Comparison of ENCODE assay signal across 18 cellular contexts in genomic region chr2:62314291-62314690, GRCh38.
DNase-seq lines count a peak whose midpoint lies in the region; ATAC-seq and TF ChIP-seq lines count a peak whose summit lies in the region.
"Had no signal": no experiment of that assay in that cellular context is flagged by ENCODE, and none has a peak within 500 bp of the region (broad histone marks: within the 10 kb centered on the region; RNA-seq: fewer than 3 reads in every experiment).

No MANE protein-coding gene starts in this region.

- TF ChIP-seq CTCF in ascending aorta (IDR thresholded peaks at IDR 0.05), result no peak

- H3K9me3 ChIP-seq in ascending aorta, result no peaks in the 10 kb centered on the region

- peaks cover 52% of the 10 kb centered on the region for H3K4me1 Mint-ChIP-seq in activated CD8-positive, alpha-beta memory T cell treated with anti-CD3 and anti-CD28 coated beads, Interleukin-2, amount 10 ng/mL, durations not matched to agents 7 days and 5 days
- H3K4me1 Mint-ChIP-seq in activated naive CD8-positive, alpha-beta T cell (ENCODE audit: low read depth), result peaks cover 53% of the 10 kb centered on the region
- peaks cover 31 to 36% of the 10 kb centered on the region in 2 donors for H3K4me1 Mint-ChIP-seq in natural killer cell treated with Interleukin-12 subunit alpha and Interleukin-12 subunit beta and Interleukin-15 and Interleukin-18, amount 100 ng/mL, for 72 hours (ENCODE audit: low read depth in 2 of 2)

- H3K4me3 Mint-ChIP-seq in activated CD8-positive, alpha-beta memory T cell treated with anti-CD3 and anti-CD28 coated beads, Interleukin-2, amount 10 ng/mL, durations not matched to agents 7 days and 5 days, result peak overlapping the region; percentile 59
- peak overlapping the region; percentile 67 for H3K4me3 Mint-ChIP-seq in activated naive CD8-positive, alpha-beta T cell
- peak overlapping the region; percentile 45 for H3K4me3 Mint-ChIP-seq in natural killer cell treated with Interleukin-12 subunit alpha and Interleukin-12 subunit beta and Interleukin-15 and Interleukin-18, amount 100 ng/mL, for 72 hours
- H3K4me3 Mint-ChIP-seq: brain, mesothelial cell of epicardium had no signal

- H3K27ac ChIP-seq in ascending aorta, result no peak overlapping the region
- H3K27ac ChIP-seq: epithelial cell of prostate, RWPE1 had no signal

- no peaks in the 10 kb centered on the region for H3K9me3 Mint-ChIP-seq in activated CD8-positive, alpha-beta memory T cell treated with anti-CD3 and anti-CD28 coated beads, Interleukin-2, amount 10 ng/mL, durations not matched to agents 7 days and 5 days (ENCODE audit: low read depth)
- no peaks in the 10 kb centered on the region for H3K9me3 Mint-ChIP-seq in activated naive CD8-positive, alpha-beta T cell (ENCODE audit: low read depth)
- no peaks in the 10 kb centered on the region for H3K9me3 Mint-ChIP-seq in natural killer cell treated with Interleukin-12 subunit alpha and Interleukin-12 subunit beta and Interleukin-15 and Interleukin-18, amount 100 ng/mL, for 72 hours
- H3K9me3 Mint-ChIP-seq: brain; mesothelial cell of epicardium; stimulated activated naive B cell treated with anti-CD40 and anti-IgM and Interleukin-4, amounts not matched to agents 10 μg/mL and 1 μg/mL and 100 μg/mL, for 72 hours had no signal

- CTCF ChIA-PET in activated CD8-positive, alpha-beta memory T cell treated with anti-CD3 and anti-CD28 coated beads, Interleukin-2, amount 10 ng/mL, durations not matched to agents 7 days and 5 days (lab: Charles Lee), result interaction anchor here (0.9 to 3.5 kb wide), 10 partner anchors 10 to 117 kb away, joined by 3 to 13 read pairs (median 4); no protein-coding TSS in a partner anchor

- peaks cover 3% of the 10 kb centered on the region for H3K36me3 Mint-ChIP-seq in activated CD8-positive, alpha-beta memory T cell treated with anti-CD3 and anti-CD28 coated beads, Interleukin-2, amount 10 ng/mL, durations not matched to agents 7 days and 5 days
- no peaks in the 10 kb centered on the region for H3K36me3 Mint-ChIP-seq in activated naive CD8-positive, alpha-beta T cell
- no peaks in the 10 kb centered on the region for H3K36me3 Mint-ChIP-seq in natural killer cell treated with Interleukin-12 subunit alpha and Interleukin-12 subunit beta and Interleukin-15 and Interleukin-18, amount 100 ng/mL, for 72 hours
- H3K36me3 Mint-ChIP-seq: brain, mesothelial cell of epicardium had no signal

- no peak overlapping the region for H3K4me3 ChIP-seq in ascending aorta

- intact Hi-C loops in ascending aorta (cut with DNase I), result no loop called here

- DNase-seq in activated CD8-positive, alpha-beta memory T cell treated with anti-CD3 and anti-CD28 coated beads, Interleukin-2, amount 10 ng/mL, durations not matched to agents 7 days and 5 days, result no peak
- no peak for DNase-seq in activated CD8-positive, alpha-beta memory T cell treated with anti-CD3 and anti-CD28 coated beads, Interleukin-2, amount 50 U/mL, for 4 hours
- no peak for DNase-seq in natural killer cell treated with Interleukin-12 subunit alpha and Interleukin-12 subunit beta and Interleukin-15 and Interleukin-18, amount 100 ng/mL, for 72 hours (ENCODE audit: low spot score)
- DNase-seq in NCI-H2107 treated with DMSO at 0.1 percent for 48 hours (lab: John Stamatoyannopoulos, UW; ENCODE audit: unreplicated experiment) (no peak), GOT3 (lab: John Stamatoyannopoulos, UW) (no peak), ascending aorta (ENCODE audit: low spot score in 2 of 2) (no peak)
- DNase-seq: activated naive CD4-positive, alpha-beta T cell treated with anti-CD3 and anti-CD28 coated beads, Interleukin-2, amount 50 U/mL, for 16 hours; cortex of kidney; IMR-90; NCI-H1930; trophoblast cell had no signal

- peak; percentile 4 for ATAC-seq in activated CD8-positive, alpha-beta memory T cell treated with anti-CD3 and anti-CD28 coated beads, Interleukin-2, amount 10 ng/mL, durations not matched to agents 7 days and 5 days
- peak; percentile 1 for ATAC-seq in HG03521 (IDR thresholded peaks at IDR 0.05; ENCODE audit: unreplicated experiment)
- no peak for ATAC-seq in natural killer cell treated with Interleukin-12 subunit alpha and Interleukin-12 subunit beta and Interleukin-15 and Interleukin-18, amount 100 ng/mL, for 72 hours

- H3K4me1 ChIP-seq in ascending aorta, result no peaks in the 10 kb centered on the region

- H3K36me3 ChIP-seq in ascending aorta, result no peaks in the 10 kb centered on the region

- H3K27me3 ChIP-seq in ascending aorta, result no peaks in the 10 kb centered on the region

- no peaks in the 10 kb centered on the region for H3K27me3 Mint-ChIP-seq in activated CD8-positive, alpha-beta memory T cell treated with anti-CD3 and anti-CD28 coated beads, Interleukin-2, amount 10 ng/mL, durations not matched to agents 7 days and 5 days
- H3K27me3 Mint-ChIP-seq in activated naive CD8-positive, alpha-beta T cell, result no peaks in the 10 kb centered on the region
- H3K27me3 Mint-ChIP-seq in natural killer cell treated with Interleukin-12 subunit alpha and Interleukin-12 subunit beta and Interleukin-15 and Interleukin-18, amount 100 ng/mL, for 72 hours, result no peaks in the 10 kb centered on the region
- H3K27me3 Mint-ChIP-seq: brain; stimulated activated naive B cell treated with anti-CD40 and anti-IgM and Interleukin-4, amounts not matched to agents 10 μg/mL and 1 μg/mL and 100 μg/mL, for 72 hours had no signal

- H3K27ac Mint-ChIP-seq in activated CD8-positive, alpha-beta memory T cell treated with anti-CD3 and anti-CD28 coated beads, Interleukin-2, amount 10 ng/mL, durations not matched to agents 7 days and 5 days, result peak overlapping the region; percentile 90
- peak overlapping the region; percentile 87 for H3K27ac Mint-ChIP-seq in activated naive CD8-positive, alpha-beta T cell
- peak overlapping the region; percentile 45 to 76 for H3K27ac Mint-ChIP-seq in natural killer cell treated with Interleukin-12 subunit alpha and Interleukin-12 subunit beta and Interleukin-15 and Interleukin-18, amount 100 ng/mL, for 72 hours
- H3K27ac Mint-ChIP-seq: brain; mesothelial cell of epicardium; stimulated activated naive B cell treated with anti-CD40 and anti-IgM and Interleukin-4, amounts not matched to agents 10 μg/mL and 1 μg/mL and 100 μg/mL, for 72 hours had no signal

Comparison
In these comparisons a context has a peak if more than half of its experiments do, and no peak if none do; other contexts are left out.
1. ATAC-seq: peak in activated CD8-positive, alpha-beta memory T cell treated with anti-CD3 and anti-CD28 coated beads, Interleukin-2, amount 10 ng/mL, durations not matched to agents 7 days and 5 days (single experiment) and HG03521 (single experiment); none in natural killer cell treated with Interleukin-12 subunit alpha and Interleukin-12 subunit beta and Interleukin-15 and Interleukin-18, amount 100 ng/mL, for 72 hours (0 of 2).
2. Peak in every context shown above with its lines, with median percentiles within 50 percentile points of each other: H3K27ac Mint-ChIP-seq and H3K4me3 Mint-ChIP-seq.